1 cellular context compared by ENCODE assay signal in genomic region chr6:109008951-109009760, GRCh38.
TF ChIP-seq lines count a peak whose summit lies in the region.

No MANE protein-coding gene starts in this region.

TF ChIP-seq in HepG2, 621 proteins besides CTCF, POLR2A, EP300 and RAD21 (continued from another document and continues in another):
- TF ChIP-seq BCL3 (CRISPR knock-in tag; IDR thresholded peaks at IDR 0.05), result no peak; the same call in 1 of the 2 replicates
- TF ChIP-seq ZFP37 (CRISPR knock-in tag; IDR thresholded peaks at IDR 0.05; ENCODE audit: borderline replicate concordance), result 0 out of 2 replicates have a peak, but pooled peaks have one; percentile 38
- TF ChIP-seq ZNF550 (CRISPR knock-in tag; IDR thresholded peaks at IDR 0.05; ENCODE audit: borderline replicate concordance), result no peak
- no peak for TF ChIP-seq TFAP4 (IDR thresholded peaks at IDR 0.05; ENCODE audit: borderline replicate concordance, low read depth)
- no peak for TF ChIP-seq ZNF382 (CRISPR knock-in tag; IDR thresholded peaks at IDR 0.05; ENCODE audit: borderline replicate concordance)
- TF ChIP-seq JUNB (CRISPR knock-in tag; IDR thresholded peaks at IDR 0.05; ENCODE audit: borderline replicate concordance), result no peak
- no peak for TF ChIP-seq IKZF4 (CRISPR knock-in tag; IDR thresholded peaks at IDR 0.05; ENCODE audit: borderline replicate concordance, low read depth, not compliant biosample characterization)
- no peak for TF ChIP-seq ZIK1 (CRISPR knock-in tag; IDR thresholded peaks at IDR 0.05; ENCODE audit: borderline replicate concordance, low read depth)
- TF ChIP-seq ZNF652 (CRISPR knock-in tag; IDR thresholded peaks at IDR 0.05; ENCODE audit: borderline replicate concordance, low read depth), result no peak
- TF ChIP-seq TARDBP (CRISPR knock-in tag; IDR thresholded peaks at IDR 0.05), result peak; percentile 22; the same call in 1 of the 2 replicates
- no peak for TF ChIP-seq JARID2 (CRISPR knock-in tag; IDR thresholded peaks at IDR 0.05; ENCODE audit: insufficient replicate concordance)
- peak; percentile 82; the same call in 1 of the 2 replicates for TF ChIP-seq SIN3A (IDR thresholded peaks at IDR 0.05; ENCODE audit: borderline replicate concordance, low read depth, low read length)
- TF ChIP-seq HDAC1 (CRISPR knock-in tag; IDR thresholded peaks at IDR 0.05), result peak; percentile 76
- TF ChIP-seq PRDM10 (CRISPR knock-in tag; IDR thresholded peaks at IDR 0.05; ENCODE audit: low read depth), result no peak
- TF ChIP-seq MED1 (CRISPR knock-in tag; IDR thresholded peaks at IDR 0.05), result peak; percentile 32; the same call in 1 of the 2 replicates
- TF ChIP-seq ZNF574 (CRISPR knock-in tag; IDR thresholded peaks at IDR 0.05), result peak; percentile 74
- no peak for TF ChIP-seq CREM (IDR thresholded peaks at IDR 0.05)
- no peak for TF ChIP-seq CREM (CRISPR knock-in tag; IDR thresholded peaks at IDR 0.05)
- no peak for TF ChIP-seq ELF1 (CRISPR knock-in tag; IDR thresholded peaks at IDR 0.05)
- TF ChIP-seq ONECUT2 (CRISPR knock-in tag; IDR thresholded peaks at IDR 0.05), result no peak
- peak; percentile 16; the same call in 1 of the 2 replicates for TF ChIP-seq ZNF281 (CRISPR knock-in tag; IDR thresholded peaks at IDR 0.05; ENCODE audit: borderline replicate concordance)
- no peak for TF ChIP-seq ZNF207 (IDR thresholded peaks at IDR 0.05; ENCODE audit: borderline replicate concordance)
- TF ChIP-seq ZFAT (CRISPR knock-in tag; conservative IDR thresholded peaks at IDR 0.05), result no peak
- TF ChIP-seq ZSCAN25 (CRISPR knock-in tag; IDR thresholded peaks at IDR 0.05), result no peak; the same call in 1 of the 2 replicates
- no peak for TF ChIP-seq STAG1 (CRISPR knock-in tag; IDR thresholded peaks at IDR 0.05)
- TF ChIP-seq NFIC (IDR thresholded peaks at IDR 0.05; ENCODE audit: low read length), result no peak
- TF ChIP-seq SPEN (CRISPR knock-in tag; IDR thresholded peaks at IDR 0.05; ENCODE audit: low read depth), result peak; percentile 87
- no peak for TF ChIP-seq FOXP1 (IDR thresholded peaks at IDR 0.05)
- TF ChIP-seq FOXP1 (CRISPR knock-in tag; IDR thresholded peaks at IDR 0.05), result no peak
- no peak; the same call in none of the 2 replicates for TF ChIP-seq ZNF225 (CRISPR knock-in tag; IDR thresholded peaks at IDR 0.05)
- no peak; the same call in 1 of the 2 replicates for TF ChIP-seq ZNF501 (CRISPR knock-in tag; IDR thresholded peaks at IDR 0.05)
- TF ChIP-seq ZNF251 (CRISPR knock-in tag; IDR thresholded peaks at IDR 0.05), result no peak
- peak; percentile 84; the same call in 1 of the 2 replicates for TF ChIP-seq ZNF446 (CRISPR knock-in tag; IDR thresholded peaks at IDR 0.05)
- no peak for TF ChIP-seq ZSCAN22 (CRISPR knock-in tag; IDR thresholded peaks at IDR 0.05)
- no peak for TF ChIP-seq ZFP41 (CRISPR knock-in tag; IDR thresholded peaks at IDR 0.05; ENCODE audit: borderline replicate concordance)
- TF ChIP-seq AKAP8 (CRISPR knock-in tag; IDR thresholded peaks at IDR 0.05), result 0 out of 2 replicates have a peak, but pooled peaks have one; percentile 53
- TF ChIP-seq POGK (CRISPR knock-in tag; conservative IDR thresholded peaks at IDR 0.05), result peak; percentile 79; the same call in 1 of the 2 replicates
- no peak for TF ChIP-seq AHDC1 (CRISPR knock-in tag; IDR thresholded peaks at IDR 0.05; ENCODE audit: borderline replicate concordance)
- TF ChIP-seq NFIB (CRISPR knock-in tag; IDR thresholded peaks at IDR 0.05; ENCODE audit: borderline replicate concordance), result no peak
- TF ChIP-seq TEF (CRISPR knock-in tag; IDR thresholded peaks at IDR 0.05), result no peak
